3 cellular contexts compared by ENCODE assay signal in the genomic region with DNA sequence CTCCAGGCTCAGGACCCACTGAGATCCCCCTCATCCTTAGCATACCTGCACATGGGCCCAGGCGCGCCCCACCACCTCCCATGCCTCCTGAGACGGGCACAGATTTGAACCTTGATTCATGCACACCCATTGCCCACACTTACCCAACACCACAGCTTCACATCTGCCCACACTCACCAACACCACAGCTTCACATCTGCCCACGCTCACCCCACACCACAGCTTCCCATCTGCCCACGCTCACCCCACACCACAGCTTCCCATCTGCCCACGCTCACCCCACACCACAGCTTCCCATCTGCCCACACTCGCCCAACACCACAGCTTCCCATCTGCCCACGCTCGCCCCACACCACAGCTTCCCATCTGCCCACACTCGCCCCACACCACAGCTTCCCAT. TPM values are rescaled to one million over a fixed set of nuclear protein-coding genes. Genes with fewer than 3 reads are reported as not detected.
"Had no signal": no experiment of that assay in that cellular context is flagged by ENCODE, and none has a peak within 500 bp of the region (broad histone marks: within the 10 kb centered on the region; RNA-seq: fewer than 3 reads in every experiment).

No MANE protein-coding gene starts in this region.

RNA-seq across cellular contexts. Expression of a gene that starts 28.5 kb away (rescaled TPM):
- total RNA-seq: activated CD4-positive, alpha-beta T cell treated with anti-CD3 and anti-CD28 coated beads for 36 hours; activated CD8-positive, alpha-beta T cell treated with anti-CD3 and anti-CD28 coated beads for 36 hours; cardiac muscle cell had no signal
- polyA plus RNA-seq: cardiac muscle cell had no signal
